ENCODE assay signal across 19 cellular contexts in the genomic region with DNA sequence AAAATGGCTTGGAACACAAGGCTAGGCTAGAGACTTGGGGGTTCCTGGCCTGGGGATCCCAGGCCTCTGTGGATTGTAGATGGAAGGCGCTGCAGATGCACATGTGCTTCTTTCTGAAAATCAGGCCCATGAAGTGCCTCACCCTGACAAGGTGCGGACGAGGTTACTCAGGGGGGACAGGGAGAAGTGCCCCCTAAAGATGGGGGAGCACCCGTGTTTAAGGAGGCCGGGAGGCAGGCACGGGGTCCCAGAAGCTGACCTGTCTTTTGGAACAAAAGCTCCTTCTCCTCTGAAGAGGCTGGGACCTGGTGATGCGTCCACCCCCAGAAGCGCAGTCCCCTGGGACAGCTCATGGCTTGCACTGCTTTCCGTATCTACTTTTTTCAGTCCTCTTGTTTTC. TPM values are rescaled to one million over a fixed set of nuclear protein-coding genes. Genes with fewer than 3 reads are reported as not detected.
DNase-seq lines count a peak whose midpoint lies in the region; ATAC-seq and TF ChIP-seq lines count a peak whose summit lies in the region.
"Had no signal": no experiment of that assay in that cellular context is flagged by ENCODE, and none has a peak within 500 bp of the region (broad histone marks: within the 10 kb centered on the region; RNA-seq: fewer than 3 reads in every experiment).

No MANE protein-coding gene starts in this region.

- H3K9me3 ChIP-seq in HEK293 (ENCODE audit: control insufficient read depth, insufficient read depth, low read depth, low read length) (no peaks in the 10 kb centered on the region), muscle layer of colon (ENCODE audit: low read length) (no peaks in the 10 kb centered on the region), tibial nerve (no peaks in the 10 kb centered on the region)
- H3K9me3 ChIP-seq: colonic mucosa had no signal

- ATAC-seq in HG02798 (IDR thresholded peaks at IDR 0.05; ENCODE audit: poor library complexity, unreplicated experiment), result no peak
- ATAC-seq: activated CD8-positive, alpha-beta T cell treated with anti-CD3 and anti-CD28 coated beads, Interleukin-2, amount 10 ng/mL, durations not matched to agents 7 days and 5 days; esophagus mucosa had no signal

- TF ChIP-seq CTCF in HEK293 (tag by site-specific recombination; IDR thresholded peaks at IDR 0.05) (no peak), coronary artery (IDR thresholded peaks at IDR 0.05) (no peak), tibial nerve (IDR thresholded peaks at IDR 0.05) (no peak)

- H3K4me1 ChIP-seq in HEK293 (ENCODE audit: control insufficient read depth, insufficient read depth, low read length) (no peaks in the 10 kb centered on the region), muscle layer of colon (ENCODE audit: insufficient read depth, low read length) (no peaks in the 10 kb centered on the region), tibial nerve (peaks cover 0 to 13% (median 0%) of the 10 kb centered on the region in 4 donors)
- H3K4me1 ChIP-seq: colonic mucosa had no signal

- CTCF ChIA-PET in HEK293 (lab: Yijun Ruan, JAX), result no interaction called here

- WGBS in tibial nerve, 2 donors, result 57 to 88% methylated on average over 5 to 9 of the region's 9 CpGs

- no peak for TF ChIP-seq POLR2A in tibial nerve (IDR thresholded peaks at IDR 0.05)

- TF ChIP-seq EP300 in tibial nerve (IDR thresholded peaks at IDR 0.05), result no peak

- no peak overlapping the region for H3K9ac ChIP-seq in muscle layer of colon (ENCODE audit: low read length)

- no peak overlapping the region for H3K4me3 ChIP-seq in HEK293 (ENCODE audit: low read depth, low read length)
- H3K4me3 ChIP-seq in coronary artery, result peak overlapping the region; percentile 74
- peak overlapping the region in 1 of 2 donors; percentile 13 for H3K4me3 ChIP-seq in muscle layer of colon (ENCODE audit: low read depth in 1 of 2, low read length in 2 of 2)
- H3K4me3 ChIP-seq in tibial nerve, result peak overlapping the region in 2 of 4 donors; percentile 52 to 62
- H3K4me3 ChIP-seq: SK-N-MC had no signal

- H3K27ac ChIP-seq in HEK293 (ENCODE audit: extremely low read depth, low read depth, low read length), result no peak overlapping the region
- peak overlapping the region in 1 of 2 donors; percentile 86 for H3K27ac ChIP-seq in coronary artery
- peak overlapping the region; percentile 29 for H3K27ac ChIP-seq in muscle layer of colon (ENCODE audit: low read depth, low read length)
- H3K27ac ChIP-seq in tibial nerve, result peak overlapping the region in 3 of 4 donors; percentile 40 to 75 (median 45)
- H3K27ac ChIP-seq: C4-2B, colonic mucosa, SK-N-MC had no signal

- DNase-seq in coronary artery (ENCODE audit: low spot score) (no peak), tibial nerve (ENCODE audit: low spot score in 2 of 2) (no peak), cortex of kidney (lab: John Stamatoyannopoulos, UW) (no peak), NCI-H1930 (lab: John Stamatoyannopoulos, UW) (no peak)
- DNase-seq: activated CD8-positive, alpha-beta T cell treated with anti-CD3 and anti-CD28 coated beads, Interleukin-2, amount 10 ng/mL, durations not matched to agents 7 days and 5 days; anterior cingulate cortex; colonic mucosa; left cardiac atrium; NCI-H1694 treated with DMSO at 0.1 percent for 48 hours; NCI-H510A; OCI-M1; stimulated activated CD4-positive, alpha-beta T cell treated with anti-CD3 and anti-CD28 coated beads, Interleukin-15, amount 100 ng/mL, for 24 hours had no signal

- no peaks in the 10 kb centered on the region for H3K36me3 ChIP-seq in HEK293 (ENCODE audit: control insufficient read depth in 2 of 2, insufficient read depth in 1 of 2, low read length in 2 of 2)
- no peaks in the 10 kb centered on the region for H3K36me3 ChIP-seq in muscle layer of colon (ENCODE audit: insufficient read depth, low read length)
- H3K36me3 ChIP-seq in tibial nerve, result no peaks in the 10 kb centered on the region
- H3K36me3 ChIP-seq: colonic mucosa had no signal

- H3K27me3 ChIP-seq in muscle layer of colon (ENCODE audit: control insufficient read depth in 1 of 2, insufficient read depth in 2 of 2, low read length in 2 of 2) (peaks cover 0 to 48% of the 10 kb centered on the region in 2 donors), tibial nerve (peaks cover 0 to 38% of the 10 kb centered on the region in 2 donors)

- POLR2A ChIA-PET in HEK293 (lab: Yijun Ruan, JAX), result interaction anchor here (1.1 to 1.5 kb wide), 2 partner anchors 9 to 21 kb away, joined by 3 read pairs; no protein-coding TSS in a partner anchor

TF ChIP-seq in HEK293, 187 proteins besides CTCF, POLR2A, EP300 and RAD21:
- TF ChIP-seq, protein P1, sequence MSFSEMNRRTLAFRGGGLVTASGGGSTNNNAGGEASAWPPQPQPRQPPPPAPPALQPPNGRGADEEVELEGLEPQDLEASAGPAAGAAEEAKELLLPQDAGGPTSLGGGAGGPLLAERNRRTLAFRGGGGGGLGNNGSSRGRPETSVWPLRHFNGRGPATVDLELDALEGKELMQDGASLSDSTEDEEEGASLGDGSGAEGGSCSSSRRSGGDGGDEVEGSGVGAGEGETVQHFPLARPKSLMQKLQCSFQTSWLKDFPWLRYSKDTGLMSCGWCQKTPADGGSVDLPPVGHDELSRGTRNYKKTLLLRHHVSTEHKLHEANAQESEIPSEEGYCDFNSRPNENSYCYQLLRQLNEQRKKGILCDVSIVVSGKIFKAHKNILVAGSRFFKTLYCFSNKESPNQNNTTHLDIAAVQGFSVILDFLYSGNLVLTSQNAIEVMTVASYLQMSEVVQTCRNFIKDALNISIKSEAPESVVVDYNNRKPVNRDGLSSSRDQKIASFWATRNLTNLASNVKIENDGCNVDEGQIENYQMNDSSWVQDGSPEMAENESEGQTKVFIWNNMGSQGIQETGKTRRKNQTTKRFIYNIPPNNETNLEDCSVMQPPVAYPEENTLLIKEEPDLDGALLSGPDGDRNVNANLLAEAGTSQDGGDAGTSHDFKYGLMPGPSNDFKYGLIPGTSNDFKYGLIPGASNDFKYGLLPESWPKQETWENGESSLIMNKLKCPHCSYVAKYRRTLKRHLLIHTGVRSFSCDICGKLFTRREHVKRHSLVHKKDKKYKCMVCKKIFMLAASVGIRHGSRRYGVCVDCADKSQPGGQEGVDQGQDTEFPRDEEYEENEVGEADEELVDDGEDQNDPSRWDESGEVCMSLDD (tag by site-specific recombination; IDR thresholded peaks at IDR 0.05), result 0 out of 2 replicates have a peak, but pooled peaks have one; percentile 25
- no peak for TF ChIP-seq ZNF433 (tag by site-specific recombination; IDR thresholded peaks at IDR 0.05; ENCODE audit: low read depth)

RNA-seq across cellular contexts. Expression of a gene that starts 2.4 kb away (rescaled TPM):
- total RNA-seq in tibial nerve, result 10 to 100 TPM; 19.9 to 24.6 (median 21.2) TPM

RNA-seq across cellular contexts. Expression of a gene that starts 33.4 kb away (rescaled TPM):
- total RNA-seq in tibial nerve, result 100 to 1,000 TPM in 3 of 4 donors, 10 to 100 TPM in 1; 93.6 to 156 (median 131) TPM

RNA-seq across cellular contexts. Expression of a gene that starts 33.7 kb away (rescaled TPM):
- 100 to 1,000 TPM in 1 of 4 donors, 10 to 100 TPM in 3; 48.9 to 101 (median 83.2) TPM for total RNA-seq in tibial nerve

RNA-seq across cellular contexts. Expression of a gene that starts 47.1 kb away (rescaled TPM):
- total RNA-seq in tibial nerve, result 1 to 10 TPM in 2 of 4 donors, under 1 TPM in 2; 0.87 to 5.1 (median 1.4) TPM
- total RNA-seq: activated CD8-positive, alpha-beta T cell treated with anti-CD3 and anti-CD28 coated beads, Interleukin-2, amount 10 ng/mL, durations not matched to agents 7 days and 5 days; HT1080 had no signal

RNA-seq across cellular contexts. Expression of a gene that starts 58.1 kb away (rescaled TPM):
- total RNA-seq in tibial nerve, result 10 to 100 TPM; 23.7 to 53.7 (median 46.3) TPM
